8 cellular contexts compared by ENCODE assay signal in genomic region chr20:44959896-44960852, GRCh38. TPM values are rescaled to one million over a fixed set of nuclear protein-coding genes. Genes with fewer than 3 reads are reported as not detected.
DNase-seq lines count a peak whose midpoint lies in the region; ATAC-seq and TF ChIP-seq lines count a peak whose summit lies in the region.

Gene TOMM34 (minus strand): TSS chr20:44960397. CDS start chr20:44960333, 64 bp downstream.

- TF ChIP-seq CTCF in KMS-11 (conservative IDR thresholded peaks at IDR 0.05; ENCODE audit: low read depth, low read length) (no peak), Panc1 (IDR thresholded peaks at IDR 0.05) (no peak)

- peak within 1 kb of the TSS; percentile 97 for H3K4me2 ChIP-seq in KMS-11

- DNase-seq in DMS53 treated with DMSO at 0.1 percent for 48 hours (lab: John Stamatoyannopoulos, UW; ENCODE audit: unreplicated experiment) (peak; percentile 96), Panc1 (ENCODE audit: low read depth, low spot score) (peak; percentile 70), erythroblast (lab: John Stamatoyannopoulos, UW) (peak; percentile 95 to 97)
- peak; percentile 96 for DNase-seq in activated T-cell treated with anti-CD3 and anti-CD28 coated beads, Interleukin-2, amount 50 U/mL, for 4 hours
- peak; percentile 97 for DNase-seq in stimulated activated CD8-positive, alpha-beta memory T cell treated with anti-CD3 and anti-CD28 coated beads, Interleukin-4, amount 100 ng/mL, for 48 hours

- H2AFZ ChIP-seq in KMS-11 (ENCODE audit: low read depth): peak within 1 kb of the TSS; percentile 80; the same call in 1 of the 2 replicates

- H3K36me3 ChIP-seq in KMS-11 (ENCODE audit: insufficient read depth) (peaks cover 4% of the 10 kb centered on the region; the same call in 1 of the 2 replicates), Panc1 (ENCODE audit: control insufficient read depth, insufficient read depth, low read length) (peaks cover 6% of the 10 kb centered on the region), mucosa of stomach (ENCODE audit: control insufficient read depth, insufficient read depth, low read length) (no peaks in the 10 kb centered on the region)

- peaks cover 42% of the 10 kb centered on the region for H3K79me2 ChIP-seq in KMS-11 (ENCODE audit: insufficient read depth, low read depth)

- no peaks in the 10 kb centered on the region for H3K27me3 Mint-ChIP-seq in activated T-cell treated with anti-CD3 and anti-CD28 coated beads, Interleukin-2, amount 50 U/mL, for 4 hours (ENCODE audit: low read depth)

- in situ Hi-C loops in Panc1 (cut with HindIII; ENCODE audit: low pct_unique_long_range_greater_than_20kb, low sequenced_read_pairs): no loop called here

- H3K27ac ChIP-seq in KMS-11: peak within 1 kb of the TSS; percentile 51
- H3K27ac ChIP-seq in Panc1 (ENCODE audit: low read length): peak within 1 kb of the TSS; percentile 94

- peaks cover 69% of the 10 kb centered on the region for H3K4me1 Mint-ChIP-seq in activated T-cell treated with anti-CD3 and anti-CD28 coated beads, Interleukin-2, amount 50 U/mL, for 4 hours (ENCODE audit: low read depth)

- H3K4me3 ChIP-seq in KMS-11 (IDR thresholded peaks at IDR 0.05; ENCODE audit: insufficient read depth, low read depth, low read length) (peak within 1 kb of the TSS; percentile 26), Panc1 (ENCODE audit: low read depth in 2 of 2, low read length in 2 of 2) (peak within 1 kb of the TSS; percentile 77 to 91), mucosa of stomach (ENCODE audit: low read length) (peak within 1 kb of the TSS; percentile 23)

- H3K36me3 Mint-ChIP-seq in activated T-cell treated with anti-CD3 and anti-CD28 coated beads, Interleukin-2, amount 50 U/mL, for 4 hours (ENCODE audit: insufficient read depth): peaks cover 27% of the 10 kb centered on the region

- H3K9ac ChIP-seq in KMS-11: peak within 1 kb of the TSS; percentile 54; the same call in 1 of the 2 replicates
- H3K9ac ChIP-seq in mucosa of stomach (ENCODE audit: low read length): peak within 1 kb of the TSS; percentile 56

- H3K4me1 ChIP-seq in KMS-11 (ENCODE audit: low read depth, poor library complexity, severe bottlenecking): peaks cover 61% of the 10 kb centered on the region
- H3K4me1 ChIP-seq in Panc1 (ENCODE audit: control insufficient read depth, insufficient read depth, low read length): peaks cover 9% of the 10 kb centered on the region
- no peaks in the 10 kb centered on the region for H3K4me1 ChIP-seq in mucosa of stomach (ENCODE audit: control insufficient read depth, insufficient read depth, low read length)

- peak; percentile 68 for TF ChIP-seq POLR2A in erythroblast (IDR thresholded peaks at IDR 0.05; ENCODE audit: low read length)

- POLR2A ChIA-PET in Panc1 (lab: Charles Lee): interaction anchor here (0.6 to 0.8 kb wide), 3 partner anchors 8 to 1338 kb away, joined by 3 to 4 read pairs (median 3); no protein-coding TSS in a partner anchor

- H3K9me3 Mint-ChIP-seq in activated T-cell treated with anti-CD3 and anti-CD28 coated beads, Interleukin-2, amount 50 U/mL, for 4 hours: no peaks in the 10 kb centered on the region

- H3K9me3 ChIP-seq in Panc1 (ENCODE audit: control insufficient read depth, insufficient read depth, low read depth, low read length) (no peaks in the 10 kb centered on the region), mucosa of stomach (ENCODE audit: control insufficient read depth, low read length) (no peaks in the 10 kb centered on the region)

- ATAC-seq in GM21737 (IDR thresholded peaks at IDR 0.05; ENCODE audit: unreplicated experiment): peak; percentile 73
- peak; percentile 99 for ATAC-seq in Panc1
- ATAC-seq in activated T-cell treated with anti-CD3 and anti-CD28 coated beads, Interleukin-2, amount 50 U/mL, for 4 hours: peak; percentile 83 to 87

- CTCF ChIA-PET in Panc1 (lab: Charles Lee): interaction anchor here (0.7 kb wide), 1 partner anchor 255 kb away, joined by 3 read pairs; no protein-coding TSS in a partner anchor

- no peaks in the 10 kb centered on the region for H4K20me1 ChIP-seq in KMS-11 (ENCODE audit: insufficient read depth)

- H3K4me3 Mint-ChIP-seq in activated T-cell treated with anti-CD3 and anti-CD28 coated beads, Interleukin-2, amount 50 U/mL, for 4 hours: peak within 1 kb of the TSS; percentile 98

- H3K27me3 ChIP-seq in KMS-11 (ENCODE audit: insufficient read depth, low read depth) (no peaks in the 10 kb centered on the region), Panc1 (ENCODE audit: control insufficient read depth, insufficient read depth, low read length) (no peaks in the 10 kb centered on the region), mucosa of stomach (ENCODE audit: control insufficient read depth, insufficient read depth, low read length) (no peaks in the 10 kb centered on the region)

- no TSS peak for BruUV-seq in Panc1 (replicated peaks; lab: Mats Ljungman, UMichigan)

- intact Hi-C loops in Panc1 (cut with micrococcal nuclease; ENCODE audit: unreplicated experiment): no loop called here

RNA-seq across cellular contexts. Expression of gene TOMM34, which starts in this region (rescaled TPM):
- total RNA-seq in Panc1 (2021; ENCODE audit: unreplicated experiment): 30.6 TPM
- 26.7 TPM for polyA plus RNA-seq in Panc1 (2012; ENCODE audit: insufficient read length)
- 10 to 100 TPM; 70.8 to 76.6 (median 71.6) TPM for total RNA-seq in activated T-cell treated with anti-CD3 and anti-CD28 coated beads, Interleukin-2, amount 50 U/mL, for 4 hours

Comparison
In these comparisons a context has a peak if more than half of its experiments do, and no peak if none do; other contexts are left out.
1. Peak in every context shown above with its lines: DNase-seq, ATAC-seq, H3K4me3 ChIP-seq and H3K27ac ChIP-seq.
2. H3K4me3 ChIP-seq: peak in every context shown above with its lines; median percentile 84 in Panc1; 26 in KMS-11; 23 in mucosa of stomach.